ENCODE assay signal across 14 cellular contexts in genomic region chr16:83187404-83187803, GRCh38.
DNase-seq lines count a peak whose midpoint lies in the region; ATAC-seq, FAIRE-seq and TF ChIP-seq lines count a peak whose summit lies in the region.
"Had no signal": no experiment of that assay in that cellular context is flagged by ENCODE, and none has a peak within 500 bp of the region (broad histone marks: within the 10 kb centered on the region; RNA-seq: fewer than 3 reads in every experiment).

No MANE protein-coding gene starts in this region.

- H3K27me3 Mint-ChIP-seq in activated naive CD8-positive, alpha-beta T cell treated with anti-CD3 and anti-CD28 coated beads, Interleukin-2, amount 50 U/mL, for 24 hours: no peaks in the 10 kb centered on the region
- H3K27me3 Mint-ChIP-seq in glutamatergic neuron (ENCODE audit: unreplicated experiment) (peaks cover 2% of the 10 kb centered on the region), immature natural killer cell (ENCODE audit: low read depth in 3 of 3) (peaks cover 0 to 6% (median 4%) of the 10 kb centered on the region in 3 donors)

- no peaks in the 10 kb centered on the region for H3K27me3 ChIP-seq in kidney epithelial cell (ENCODE audit: control insufficient read depth, insufficient read depth, low read length)
- H3K27me3 ChIP-seq: right lobe of liver had no signal

- H3K4me3 ChIP-seq in kidney epithelial cell (ENCODE audit: low read depth, low read length): no peak overlapping the region
- H3K4me3 ChIP-seq: K562, lung, right lobe of liver had no signal

- no peak overlapping the region for H3K27ac Mint-ChIP-seq in activated naive CD8-positive, alpha-beta T cell treated with anti-CD3 and anti-CD28 coated beads, Interleukin-2, amount 50 U/mL, for 24 hours
- H3K27ac Mint-ChIP-seq in glutamatergic neuron (ENCODE audit: unreplicated experiment) (no peak overlapping the region), immature natural killer cell (no peak overlapping the region)
- H3K27ac Mint-ChIP-seq: stimulated activated naive CD8-positive, alpha-beta T cell treated with anti-CD3 and anti-CD28 coated beads, Interleukin-15, Interleukin-2, amounts not matched to agents 100 ng/mL and 50 ng/mL, for 24 hours had no signal

- DNase-seq in AG20443 (ENCODE audit: low spot score) (peak; percentile 80), H54 (ENCODE audit: insufficient read length, low spot score) (peak; percentile 66), kidney epithelial cell (ENCODE audit: low read depth) (peak; percentile 65), glutamatergic neuron (no peak), immature natural killer cell (no peak)
- no peak for DNase-seq in activated naive CD8-positive, alpha-beta T cell treated with anti-CD3 and anti-CD28 coated beads, Interleukin-2, amount 50 U/mL, for 24 hours
- no peak for DNase-seq in activated CD8-positive, alpha-beta memory T cell treated with anti-CD3 and anti-CD28 coated beads for 24 hours
- DNase-seq: activated naive CD4-positive, alpha-beta T cell treated with Interleukin-2 at 50 U/mL for 16 hours; NCI-H524 treated with DMSO at 0.1 percent for 48 hours; right lobe of liver had no signal

- H3K9me3 Mint-ChIP-seq in activated naive CD8-positive, alpha-beta T cell treated with anti-CD3 and anti-CD28 coated beads, Interleukin-2, amount 50 U/mL, for 24 hours: peaks cover 4% of the 10 kb centered on the region
- peaks cover 2% of the 10 kb centered on the region for H3K9me3 Mint-ChIP-seq in glutamatergic neuron (ENCODE audit: unreplicated experiment)
- no peaks in the 10 kb centered on the region for H3K9me3 Mint-ChIP-seq in immature natural killer cell
- H3K9me3 Mint-ChIP-seq: stimulated activated naive CD8-positive, alpha-beta T cell treated with anti-CD3 and anti-CD28 coated beads, Interleukin-15, Interleukin-2, amounts not matched to agents 100 ng/mL and 50 ng/mL, for 24 hours had no signal

- no peak for TF ChIP-seq POLR2A in H54 (IDR thresholded peaks at IDR 0.05; ENCODE audit: low read depth, low read length)

- no peaks in the 10 kb centered on the region for H3K36me3 Mint-ChIP-seq in activated naive CD8-positive, alpha-beta T cell treated with anti-CD3 and anti-CD28 coated beads, Interleukin-2, amount 50 U/mL, for 24 hours (ENCODE audit: low read depth)
- peaks cover 8% of the 10 kb centered on the region for H3K36me3 Mint-ChIP-seq in glutamatergic neuron (ENCODE audit: unreplicated experiment)
- no peaks in the 10 kb centered on the region for H3K36me3 Mint-ChIP-seq in immature natural killer cell

- TF ChIP-seq CTCF in kidney epithelial cell (IDR thresholded peaks at IDR 0.05; ENCODE audit: insufficient read depth, low read length, poor library complexity, severe bottlenecking) (no peak), glutamatergic neuron (IDR thresholded peaks at IDR 0.05; ENCODE audit: partially characterized antibody, unreplicated experiment) (no peak)

- peak; percentile 89 for FAIRE-seq in H54 (lab: Jason Lieb, UNC)
- FAIRE-seq: K562 had no signal

- no peak overlapping the region for H3K4me3 Mint-ChIP-seq in activated naive CD8-positive, alpha-beta T cell treated with anti-CD3 and anti-CD28 coated beads, Interleukin-2, amount 50 U/mL, for 24 hours
- H3K4me3 Mint-ChIP-seq in glutamatergic neuron (ENCODE audit: unreplicated experiment) (no peak overlapping the region), immature natural killer cell (no peak overlapping the region)
- H3K4me3 Mint-ChIP-seq: stimulated activated naive CD8-positive, alpha-beta T cell treated with anti-CD3 and anti-CD28 coated beads, Interleukin-15, Interleukin-2, amounts not matched to agents 100 ng/mL and 50 ng/mL, for 24 hours had no signal

- ATAC-seq in activated naive CD8-positive, alpha-beta T cell treated with anti-CD3 and anti-CD28 coated beads, Interleukin-2, amount 50 U/mL, for 24 hours: peak; percentile 63
- ATAC-seq in GM21825 (IDR thresholded peaks at IDR 0.05; ENCODE audit: unreplicated experiment): no peak
- ATAC-seq: K562, right lobe of liver had no signal

- H3K36me3 ChIP-seq in kidney epithelial cell (ENCODE audit: control insufficient read depth, insufficient read depth, low read length): no peaks in the 10 kb centered on the region
- H3K36me3 ChIP-seq: right lobe of liver had no signal

- H3K4me1 Mint-ChIP-seq in activated naive CD8-positive, alpha-beta T cell treated with anti-CD3 and anti-CD28 coated beads, Interleukin-2, amount 50 U/mL, for 24 hours: no peaks in the 10 kb centered on the region
- H3K4me1 Mint-ChIP-seq in glutamatergic neuron (ENCODE audit: low read depth, unreplicated experiment) (peaks cover 12% of the 10 kb centered on the region), immature natural killer cell (no peaks in the 10 kb centered on the region)

Comparison
In these comparisons a context has a peak if more than half of its experiments do, and no peak if none do; other contexts are left out.
1. DNase-seq: peak in AG20443 (single experiment), H54 (single experiment) and kidney epithelial cell (single experiment); none in activated naive CD8-positive, alpha-beta T cell treated with anti-CD3 and anti-CD28 coated beads, Interleukin-2, amount 50 U/mL, for 24 hours (single experiment), glutamatergic neuron (single experiment), activated CD8-positive, alpha-beta memory T cell treated with anti-CD3 and anti-CD28 coated beads for 24 hours (single experiment) and immature natural killer cell (0 of 3).